In the genomic region with DNA sequence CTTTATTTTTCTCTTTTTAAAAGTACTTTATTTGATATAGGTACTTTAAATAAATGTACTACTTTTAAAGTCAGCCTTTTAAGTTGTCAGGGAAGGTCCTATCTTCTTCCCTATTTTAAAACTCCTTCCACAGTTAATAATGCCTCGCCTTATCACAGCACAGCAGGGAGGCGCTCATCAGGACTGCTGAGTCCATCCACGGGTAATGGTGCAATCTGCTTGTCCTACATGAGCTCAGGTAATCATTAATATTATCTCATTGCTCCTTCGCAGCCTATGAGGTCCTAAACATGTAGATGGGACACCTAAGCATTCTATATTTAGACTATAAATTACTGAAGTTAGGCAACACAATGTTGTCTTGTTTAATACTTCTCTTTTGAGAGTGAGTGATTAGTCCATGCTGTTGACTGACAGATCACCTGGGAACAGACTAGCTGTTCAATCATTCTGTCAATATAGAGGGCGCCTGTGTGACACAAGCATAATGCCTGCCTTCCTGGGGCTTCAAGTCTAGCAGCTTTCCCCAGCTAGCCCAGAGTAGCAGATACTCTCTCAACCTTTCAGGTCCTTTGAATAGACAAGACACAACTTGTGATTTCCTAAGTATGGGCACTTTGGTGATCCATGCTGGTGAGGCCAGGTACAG, we compare ENCODE assay signal across 17 cellular contexts.
DNase-seq lines count a peak whose midpoint lies in the region; ATAC-seq, FAIRE-seq and TF ChIP-seq lines count a peak whose summit lies in the region.
"Had no signal": no experiment of that assay in that cellular context is flagged by ENCODE, and none has a peak within 500 bp of the region (broad histone marks: within the 10 kb centered on the region; RNA-seq: fewer than 3 reads in every experiment).

No MANE protein-coding gene starts in this region.

- H2BK5ac ChIP-seq in H1 (ENCODE audit: low read depth, low read length) = no peak overlapping the region

- TF ChIP-seq EP300 in H1 (IDR thresholded peaks at IDR 0.05; ENCODE audit: borderline replicate concordance in 1 of 2, low read depth in 2 of 2, low read length in 2 of 2) (no peak), sigmoid colon (IDR thresholded peaks at IDR 0.05) (no peak)

- no peak overlapping the region for H2BK120ac ChIP-seq in H1 (replicated peaks; ENCODE audit: low read depth, low read length)

- no peak overlapping the region for H3K18ac ChIP-seq in H1 (ENCODE audit: extremely low read depth, low read length)

- no peaks in the 10 kb centered on the region for H3K79me2 ChIP-seq in H1 (ENCODE audit: control insufficient read depth in 1 of 2, insufficient read depth in 2 of 2, low read length in 2 of 2)
- H3K79me2 ChIP-seq: parathyroid adenoma had no signal

- H3K27ac ChIP-seq in Panc1 (ENCODE audit: low read length) = no peak overlapping the region
- no peak overlapping the region for H3K27ac ChIP-seq in H1 (ENCODE audit: low read depth, low read length)
- peak overlapping the region in 3 of 4 donors; percentile 10 to 67 (median 62) for H3K27ac ChIP-seq in sigmoid colon
- no peak overlapping the region for H3K27ac ChIP-seq in psoas muscle
- H3K27ac ChIP-seq: parathyroid adenoma had no signal

- no peak overlapping the region for H2BK15ac ChIP-seq in H1 (ENCODE audit: low read length)

- in situ Hi-C loops in Panc1 (cut with HindIII; ENCODE audit: low pct_unique_long_range_greater_than_20kb, low sequenced_read_pairs) = no loop called here

- no peak for TF ChIP-seq POLR2A in H1 (IDR thresholded peaks at IDR 0.05; ENCODE audit: control extremely low read depth in 1 of 2, low read depth in 2 of 2, low read length in 2 of 2)
- no peak for TF ChIP-seq POLR2A in sigmoid colon (IDR thresholded peaks at IDR 0.05)

- H4K8ac ChIP-seq in H1 (ENCODE audit: extremely low read depth, insufficient read depth, low read length) = 0 out of 2 replicates have a peak overlapping the region, but pooled peaks have one; percentile 23

- H3K4me1 Mint-ChIP-seq in activated CD4-positive, alpha-beta T cell treated with anti-CD3 and anti-CD28 coated beads, Interleukin-2, amount 10 ng/mL, durations not matched to agents 24 days and 14 days = peaks cover 70% of the 10 kb centered on the region

- H3K4me2 ChIP-seq in H1 (ENCODE audit: insufficient read depth in 1 of 2, low read depth in 2 of 2, low read length in 2 of 2) = no peak overlapping the region

- no peaks in the 10 kb centered on the region for H3K9me3 Mint-ChIP-seq in activated CD4-positive, alpha-beta T cell treated with anti-CD3 and anti-CD28 coated beads, Interleukin-2, amount 10 ng/mL, durations not matched to agents 24 days and 14 days

- H3K27me3 ChIP-seq in Panc1 (ENCODE audit: control insufficient read depth, insufficient read depth, low read length) (no peaks in the 10 kb centered on the region), H1 (replicated peaks in 1 of 4; ENCODE audit: control insufficient read depth in 3 of 4, extremely low read depth in 1 of 4, insufficient read depth in 3 of 4, low read length in 3 of 4) (no peaks in the 10 kb centered on the region), sigmoid colon (no peaks in the 10 kb centered on the region), psoas muscle (ENCODE audit: insufficient read depth in 3 of 3, low read length in 2 of 3) (peaks cover 0 to 2% (median 0%) of the 10 kb centered on the region in 3 donors)
- H3K27me3 ChIP-seq: gastroesophageal sphincter, suprapubic skin had no signal

- TF ChIP-seq CTCF in Panc1 (IDR thresholded peaks at IDR 0.05) = peak; percentile 7; the same call in 1 of the 2 replicates
- no peak for TF ChIP-seq CTCF in H1 (IDR thresholded peaks at IDR 0.05; ENCODE audit: control extremely low read depth in 1 of 3, insufficient read depth in 1 of 3, low read depth in 1 of 3, low read length in 3 of 3)
- TF ChIP-seq CTCF in sigmoid colon (IDR thresholded peaks at IDR 0.05) = no peak
- no peak for TF ChIP-seq CTCF in psoas muscle (IDR thresholded peaks at IDR 0.05)

- POLR2A ChIA-PET in Panc1 (lab: Charles Lee) = no interaction called here
- POLR2A ChIA-PET in H1 (lab: Charles Lee; ENCODE audit: partially characterized antibody) = interaction anchor here (0.6 to 1.2 kb wide), 3 partner anchors 20 to 127 kb away, joined by 3 to 4 read pairs (median 3); no protein-coding TSS in a partner anchor

- no peak overlapping the region for H3K14ac ChIP-seq in H1 (ENCODE audit: insufficient read length)

- H3K4me1 ChIP-seq in Panc1 (ENCODE audit: control insufficient read depth, insufficient read depth, low read length) = no peaks in the 10 kb centered on the region
- no peaks in the 10 kb centered on the region for H3K4me1 ChIP-seq in H1 (replicated peaks in 1 of 4; ENCODE audit: control insufficient read depth in 3 of 4, insufficient read depth in 4 of 4, low read length in 3 of 4)
- peaks cover 0 to 56% (median 38%) of the 10 kb centered on the region in 4 donors for H3K4me1 ChIP-seq in sigmoid colon
- peaks cover 11% of the 10 kb centered on the region for H3K4me1 ChIP-seq in psoas muscle
- H3K4me1 ChIP-seq: parathyroid adenoma had no signal

- H3K9me3 ChIP-seq in Panc1 (ENCODE audit: control insufficient read depth, insufficient read depth, low read depth, low read length) (no peaks in the 10 kb centered on the region), H1 (ENCODE audit: insufficient read depth in 2 of 2, low read depth in 1 of 2, low read length in 1 of 2) (no peaks in the 10 kb centered on the region), sigmoid colon (no peaks in the 10 kb centered on the region), psoas muscle (no peaks in the 10 kb centered on the region)
- H3K9me3 ChIP-seq: gastroesophageal sphincter, suprapubic skin had no signal

- no peak overlapping the region for H4K5ac ChIP-seq in H1 (ENCODE audit: insufficient read length, low read depth, low read length)

- CTCF ChIA-PET in Panc1 (lab: Charles Lee) (no interaction called here), H1 (lab: Charles Lee; ENCODE audit: partially characterized antibody) (interaction anchor here (0.6 to 5.1 kb wide), 11 partner anchors 11 to 211 kb away, joined by 3 to 21 read pairs (median 3); no protein-coding TSS in a partner anchor)

- no peak overlapping the region for H2AK5ac ChIP-seq in H1 (ENCODE audit: low read depth, low read length)

- no peak for ATAC-seq in Panc1
- no peak for ATAC-seq in psoas muscle
- ATAC-seq: gastroesophageal sphincter had no signal

- no peak overlapping the region for H3K23ac ChIP-seq in H1 (ENCODE audit: insufficient read length)

- no peaks in the 10 kb centered on the region for H3K27me3 Mint-ChIP-seq in activated CD4-positive, alpha-beta T cell treated with anti-CD3 and anti-CD28 coated beads, Interleukin-2, amount 10 ng/mL, durations not matched to agents 24 days and 14 days

- H3K36me3 Mint-ChIP-seq in activated CD4-positive, alpha-beta T cell treated with anti-CD3 and anti-CD28 coated beads, Interleukin-2, amount 10 ng/mL, durations not matched to agents 24 days and 14 days (ENCODE audit: low read depth) = peaks cover 67% of the 10 kb centered on the region

- H2BK12ac ChIP-seq in H1 (ENCODE audit: low read depth, low read length) = no peak overlapping the region

- DNase-seq in activated CD4-positive, alpha-beta T cell treated with anti-CD3 and anti-CD28 coated beads, Interleukin-2, amount 10 ng/mL, durations not matched to agents 24 days and 14 days = no peak
- no peak for DNase-seq in activated CD4-positive, alpha-beta T cell treated with anti-CD3 and anti-CD28 coated beads for 48 hours
- DNase-seq in Panc1 (ENCODE audit: low read depth, low spot score) (no peak), H1 (ENCODE audit: low read depth in 1 of 2, low spot score in 2 of 2) (no peak), sigmoid colon (no peak), urothelium cell line (ENCODE audit: low spot score) (no peak), psoas muscle (no peak), NCI-H2081 (lab: John Stamatoyannopoulos, UW) (no peak)
- DNase-seq: NCI-H1105 treated with DMSO at 0.1 percent for 48 hours; NCI-H2107; NCI-H526; Right ventricle myocardium superior; stimulated activated CD4-positive, alpha-beta T cell treated with anti-CD3 and anti-CD28 coated beads, Interleukin-2, amount 100 ng/mL, for 48 hours had no signal

- no peak overlapping the region for H3K4me3 Mint-ChIP-seq in activated CD4-positive, alpha-beta T cell treated with anti-CD3 and anti-CD28 coated beads, Interleukin-2, amount 10 ng/mL, durations not matched to agents 24 days and 14 days

- intact Hi-C loops in activated CD4-positive, alpha-beta T cell treated with anti-CD3 and anti-CD28 coated beads, Interleukin-2, amount 10 ng/mL, durations not matched to agents 24 days and 14 days (cut with micrococcal nuclease) = no loop called here
- intact Hi-C loops in Panc1 (cut with micrococcal nuclease; ENCODE audit: unreplicated experiment) (no loop called here), sigmoid colon (cut with DNase I) (no loop called here), psoas muscle (cut with DNase I) (loop anchor here in 1 of 2 donors (5.0 kb wide), 1 partner anchor 90 kb away; a partner anchor contains a TSS)

- no peaks in the 10 kb centered on the region; the same call in 1 of the 2 replicates for H3K23me2 ChIP-seq in H1 (ENCODE audit: low read depth, low read length)

- no peak overlapping the region for H2BK20ac ChIP-seq in H1 (ENCODE audit: low read length)

- H3K4me3 ChIP-seq in Panc1 (ENCODE audit: low read depth in 2 of 2, low read length in 2 of 2) (no peak overlapping the region), H1 (ENCODE audit: extremely low read depth in 1 of 4, insufficient read depth in 2 of 4, low read depth in 3 of 4, low read length in 4 of 4) (no peak overlapping the region), sigmoid colon (no peak overlapping the region), psoas muscle (no peak overlapping the region)
- H3K4me3 ChIP-seq: gastroesophageal sphincter, suprapubic skin had no signal

- no peak overlapping the region for H4K91ac ChIP-seq in H1 (replicated peaks; ENCODE audit: insufficient read length, low read length)

- peak overlapping the region; percentile 9 for H3K27ac Mint-ChIP-seq in activated CD4-positive, alpha-beta T cell treated with anti-CD3 and anti-CD28 coated beads, Interleukin-2, amount 10 ng/mL, durations not matched to agents 24 days and 14 days

- H3K36me3 ChIP-seq in Panc1 (ENCODE audit: control insufficient read depth, insufficient read depth, low read length) (no peaks in the 10 kb centered on the region), H1 (ENCODE audit: control insufficient read depth in 2 of 4, insufficient read depth in 4 of 4, low read length in 3 of 4) (no peaks in the 10 kb centered on the region), sigmoid colon (no peaks in the 10 kb centered on the region), psoas muscle (ENCODE audit: insufficient read depth in 1 of 2, low read depth in 1 of 2) (no peaks in the 10 kb centered on the region)
- H3K36me3 ChIP-seq: gastroesophageal sphincter, suprapubic skin had no signal

- no peak overlapping the region for H3K56ac ChIP-seq in H1 (replicated peaks; ENCODE audit: insufficient read length, low read depth, low read length)

- no TSS peak for BruUV-seq in Panc1 (replicated peaks; lab: Mats Ljungman, UMichigan)

- H3K79me1 ChIP-seq in H1 (ENCODE audit: low read depth, low read length) = no peaks in the 10 kb centered on the region; the same call in 1 of the 2 replicates

- no peak overlapping the region for H2AFZ ChIP-seq in H1 (ENCODE audit: low read length)
- H2AFZ ChIP-seq: parathyroid adenoma had no signal

- H3K9ac ChIP-seq in H1 (replicated peaks in 1 of 4; ENCODE audit: extremely low read depth in 1 of 4, low read depth in 3 of 4, low read length in 3 of 4) = no peak overlapping the region
- H3K9ac ChIP-seq: parathyroid adenoma had no signal

- 88% methylated on average over 5 of the region's 5 CpGs; no CpG with 5 or more reads in 1 of the 2 experiments for WGBS in H1 (ENCODE audit: extremely low coverage in 1 of 2, insufficient coverage in 1 of 2, insufficient read length in 1 of 2, insufficient replicate concordance in 2 of 2, low coverage in 1 of 2, low lambda C conversion rate in 2 of 2, missing lambda C conversion rate in 1 of 2), 2 experiments
- WGBS in sigmoid colon, 2 donors = 84 to 96% methylated on average over 5 of the region's 5 CpGs
- WGBS in psoas muscle, 3 donors = 93 to 98% (median 96%) methylated on average over 5 of the region's 5 CpGs

- no peak overlapping the region for H3K4ac ChIP-seq in H1 (replicated peaks; ENCODE audit: insufficient read length, low read depth, low read length)

- FAIRE-seq in H1 (lab: Jason Lieb, UNC) (no peak), urothelium cell line (lab: Jason Lieb, UNC) (no peak)
- FAIRE-seq: bronchial epithelial cell had no signal

- no peaks in the 10 kb centered on the region for H4K20me1 ChIP-seq in H1 (replicated peaks in 1 of 2; ENCODE audit: control insufficient read depth in 1 of 2, insufficient read depth in 2 of 2, low read length in 2 of 2)

- TF ChIP-seq RAD21 in H1 (IDR thresholded peaks at IDR 0.05 in 1 of 2, conservative IDR thresholded peaks at IDR 0.05 in 1 of 2; ENCODE audit: low read depth in 2 of 2, low read length in 2 of 2) = no peak

Comparison
In these comparisons a context has a peak if more than half of its experiments do, and no peak if none do; other contexts are left out.
1. H3K27ac ChIP-seq: peak in sigmoid colon (3 of 4); none in Panc1 (single experiment), H1 (single experiment) and psoas muscle (single experiment).